In genomic region chr2:233208382-233209116, GRCh38 we compare ENCODE assay signal across 14 cellular contexts. TPM values are rescaled to one million over a fixed set of nuclear protein-coding genes. Genes with fewer than 3 reads are reported as not detected.
DNase-seq lines count a peak whose midpoint lies in the region; ATAC-seq, FAIRE-seq and TF ChIP-seq lines count a peak whose summit lies in the region.
"Had no signal": no experiment of that assay in that cellular context is flagged by ENCODE, and none has a peak within 500 bp of the region (broad histone marks: within the 10 kb centered on the region; RNA-seq: fewer than 3 reads in every experiment).

No MANE protein-coding gene starts in this region.

- CTCF ChIA-PET in HepG2 (lab: Yijun Ruan, JAX; ENCODE audit: low intra/inter-chr PET ratio, low total read pairs), result no interaction called here

- H3K4me3 ChIP-seq in HepG2 (replicated peaks in 1 of 3; ENCODE audit: insufficient read depth in 1 of 3, low read depth in 2 of 3, low read length in 3 of 3) (no peak overlapping the region), right lobe of liver (no peak overlapping the region), keratinocyte (ENCODE audit: control insufficient read depth in 2 of 3, extremely low read depth in 1 of 3, insufficient read depth in 2 of 3, low read depth in 1 of 3, low read length in 3 of 3) (no peak overlapping the region), uterus (no peak overlapping the region)
- H3K4me3 ChIP-seq in effector memory CD4-positive, alpha-beta T cell (ENCODE audit: insufficient read depth, low read depth, low read length, poor library complexity, severe bottlenecking), result no peak overlapping the region
- H3K4me3 ChIP-seq: upper lobe of left lung had no signal

- TF ChIP-seq EP300 in HepG2 (IDR thresholded peaks at IDR 0.05; ENCODE audit: low read depth in 2 of 2, low read length in 2 of 2), result no peak
- TF ChIP-seq EP300 in HepG2 (CRISPR knock-in tag; IDR thresholded peaks at IDR 0.05; ENCODE audit: borderline replicate concordance), result no peak

- intact Hi-C loops in HepG2 (cut with micrococcal nuclease; ENCODE audit: unreplicated experiment) (no loop called here), right lobe of liver (cut with DNase I) (no loop called here), cardiac septum (cut with DNase I) (no loop called here), left cardiac atrium (cut with DNase I) (no loop called here), uterus (cut with DNase I; ENCODE audit: low total_unique reads) (no loop called here)

- peaks cover 30% of the 10 kb centered on the region for H3K4me1 ChIP-seq in HepG2 (ENCODE audit: insufficient read depth, low read length)
- no peaks in the 10 kb centered on the region for H3K4me1 ChIP-seq in right lobe of liver
- H3K4me1 ChIP-seq in keratinocyte (ENCODE audit: control insufficient read depth, extremely low read depth, insufficient read depth, low read length), result peaks cover 45% of the 10 kb centered on the region
- H3K4me1 ChIP-seq in effector memory CD4-positive, alpha-beta T cell (ENCODE audit: control insufficient read depth, insufficient read depth, low read length, poor library complexity, severe bottlenecking), result no peaks in the 10 kb centered on the region
- no peaks in the 10 kb centered on the region for H3K4me1 ChIP-seq in uterus

- TF ChIP-seq RAD21 in HepG2 (CRISPR knock-in tag; IDR thresholded peaks at IDR 0.05), result peak; percentile 41

- no peaks in the 10 kb centered on the region for H3K9me3 ChIP-seq in HepG2 (ENCODE audit: low read length)
- H3K9me3 ChIP-seq in right lobe of liver, result no peaks in the 10 kb centered on the region
- H3K9me3 ChIP-seq in keratinocyte (ENCODE audit: control insufficient read depth, low read depth, low read length), result peaks cover 5% of the 10 kb centered on the region
- no peaks in the 10 kb centered on the region for H3K9me3 ChIP-seq in effector memory CD4-positive, alpha-beta T cell (ENCODE audit: control insufficient read depth, low read length)
- no peaks in the 10 kb centered on the region for H3K9me3 ChIP-seq in uterus

- FAIRE-seq in HepG2 (lab: Jason Lieb, UNC) (no peak), keratinocyte (lab: Jason Lieb, UNC) (no peak)

- in situ Hi-C loops in HepG2 (cut with HindIII; ENCODE audit: extremely low pct_ligation_motif_present, low pct_unique_long_range_greater_than_20kb), result no loop called here

- H3K36me3 ChIP-seq in HepG2 (replicated peaks in 1 of 2; ENCODE audit: control insufficient read depth in 1 of 2, insufficient read depth in 2 of 2, low read length in 2 of 2) (peaks cover 2 to 15% of the 10 kb centered on the region in 2 experiments; a peak in 4 of 5 replicates), right lobe of liver (no peaks in the 10 kb centered on the region), keratinocyte (ENCODE audit: control insufficient read depth in 2 of 2, extremely low read depth in 1 of 2, insufficient read depth in 2 of 2, low read length in 2 of 2) (peaks cover 0 to 4% of the 10 kb centered on the region in 2 experiments), uterus (no peaks in the 10 kb centered on the region)
- peaks cover 40% of the 10 kb centered on the region for H3K36me3 ChIP-seq in effector memory CD4-positive, alpha-beta T cell (ENCODE audit: control insufficient read depth, insufficient read depth, low read length)

- H3K79me2 ChIP-seq in HepG2 (ENCODE audit: insufficient read depth, low read length), result no peaks in the 10 kb centered on the region
- no peaks in the 10 kb centered on the region for H3K79me2 ChIP-seq in keratinocyte (ENCODE audit: control insufficient read depth, insufficient read depth, low read length)

- dilution Hi-C loops in keratinocyte (cut with MboI; ENCODE audit: extremely low pct_ligation_motif_present, low sequenced_read_pairs), result no loop called here

- peak; percentile 78 for ATAC-seq in HepG2
- no peak for ATAC-seq in right lobe of liver
- no peak for ATAC-seq in left cardiac atrium

- no peaks in the 10 kb centered on the region for H3K27me3 ChIP-seq in HepG2 (ENCODE audit: control insufficient read depth in 1 of 2, insufficient read depth in 2 of 2, low read length in 2 of 2)
- no peaks in the 10 kb centered on the region for H3K27me3 ChIP-seq in right lobe of liver
- H3K27me3 ChIP-seq in keratinocyte (ENCODE audit: control insufficient read depth, extremely low read depth, insufficient read depth, low read length), result peaks cover 8% of the 10 kb centered on the region
- no peaks in the 10 kb centered on the region for H3K27me3 ChIP-seq in effector memory CD4-positive, alpha-beta T cell (replicated peaks; ENCODE audit: control insufficient read depth, insufficient read depth, low read length, poor library complexity, severe bottlenecking)
- no peaks in the 10 kb centered on the region for H3K27me3 ChIP-seq in uterus
- H3K27me3 ChIP-seq: upper lobe of left lung had no signal

- peak; percentile 13; the same call in 1 of the 2 replicates for TF ChIP-seq CTCF in HepG2 (CRISPR knock-in tag; IDR thresholded peaks at IDR 0.05)
- no peak for TF ChIP-seq CTCF in right lobe of liver (IDR thresholded peaks at IDR 0.05)
- TF ChIP-seq CTCF in keratinocyte (optimal IDR thresholded peaks at IDR 0.05 in 1 of 3, IDR thresholded peaks at IDR 0.05 in 1 of 3, conservative IDR thresholded peaks at IDR 0.05 in 1 of 3; ENCODE audit: extremely low read depth in 1 of 3, insufficient read depth in 2 of 3, low read length in 3 of 3), result peak; percentile 19 to 23 (median 19)
- TF ChIP-seq CTCF in uterus (IDR thresholded peaks at IDR 0.05), result no peak

- H3K9me1 ChIP-seq in keratinocyte (ENCODE audit: control insufficient read depth, extremely low read depth, insufficient read depth, low read length), result no peaks in the 10 kb centered on the region

- POLR2A ChIA-PET in HepG2 (lab: Yijun Ruan, JAX), result no interaction called here

- 45% methylated on average over 5 of the region's 10 CpGs for WGBS in HepG2 (ENCODE audit: low lambda C conversion rate)
- WGBS in right lobe of liver (ENCODE audit: insufficient coverage, low coverage, low lambda C conversion rate, missing lambda C conversion rate), result 100% methylated on average over 1 of the region's 10 CpGs

- BruUV-seq in HepG2 (replicated peaks; lab: Mats Ljungman, UMichigan), result no TSS peak

- no peak overlapping the region for H3K4me2 ChIP-seq in HepG2 (ENCODE audit: low read depth, low read length)
- H3K4me2 ChIP-seq in keratinocyte (ENCODE audit: control insufficient read depth, extremely low read depth, insufficient read depth, low read depth, low read length), result no peak overlapping the region
- H3K4me2 ChIP-seq: KMS-11 had no signal

- H2AFZ ChIP-seq in HepG2 (ENCODE audit: low read length) (no peak overlapping the region), keratinocyte (ENCODE audit: control insufficient read depth, low read length) (no peak overlapping the region)

- H4K20me1 ChIP-seq in HepG2 (ENCODE audit: insufficient read depth, low read length), result no peaks in the 10 kb centered on the region
- H4K20me1 ChIP-seq in keratinocyte (ENCODE audit: control insufficient read depth, extremely low read depth, insufficient read depth, low read length), result no peaks in the 10 kb centered on the region

- no peak overlapping the region for H3K9ac ChIP-seq in HepG2 (ENCODE audit: insufficient read depth, low read depth, low read length)
- no peak overlapping the region for H3K9ac ChIP-seq in keratinocyte (ENCODE audit: control insufficient read depth, extremely low read depth, insufficient read depth, low read length)
- H3K9ac ChIP-seq: KMS-11 had no signal

- DNase-seq in HepG2 (ENCODE audit: low spot score) (peak; percentile 59), right lobe of liver (no peak), SW480 (ENCODE audit: low spot score) (peak; percentile 46), keratinocyte (ENCODE audit: low read depth, low spot score) (no peak), cardiac septum (ENCODE audit: low spot score) (no peak), left cardiac atrium (no peak), uterus (no peak)
- DNase-seq in effector memory CD4-positive, alpha-beta T cell, result no peak
- DNase-seq: activated T-cell treated with anti-CD3 and anti-CD28 coated beads, Interleukin-2, amount 50 U/mL, for 48 hours; hippocampal formation; NCI-H510A; stimulated activated CD4-positive, alpha-beta T cell treated with anti-CD3 and anti-CD28 coated beads, Interleukin-4, amount 100 ng/mL, for 4 hours; upper lobe of left lung had no signal

- TF ChIP-seq POLR2A in HepG2 (IDR thresholded peaks at IDR 0.05; ENCODE audit: insufficient read depth in 1 of 2, low read depth in 2 of 2, low read length in 2 of 2) (no peak; a peak in 1 of 4 replicates), right lobe of liver (IDR thresholded peaks at IDR 0.05) (no peak), uterus (IDR thresholded peaks at IDR 0.05) (no peak)

- H3K27ac ChIP-seq in HepG2 (ENCODE audit: extremely low read length, insufficient read depth, low read length) (no peak overlapping the region), right lobe of liver (no peak overlapping the region), keratinocyte (ENCODE audit: control insufficient read depth, insufficient read depth, low read length) (no peak overlapping the region), uterus (no peak overlapping the region)
- no peak overlapping the region for H3K27ac ChIP-seq in effector memory CD4-positive, alpha-beta T cell (ENCODE audit: insufficient read depth, low read length, poor library complexity, severe bottlenecking)
- H3K27ac ChIP-seq: KMS-11, upper lobe of left lung had no signal

RNA-seq across cellular contexts. Expression of gene ATG16L1, which starts 42.9 kb away (rescaled TPM):
- 51.7 and 61.2 TPM in 2 replicates for total RNA-seq in HepG2 (2016; rRNA removed; fragmentation: Illumina TruSeq; extraction: Trizol)
- total RNA-seq in HepG2 (2016; cell fraction: cytosol; rRNA removed; fragmentation: Illumina TruSeq; extraction: Trizol; ENCODE audit: low read depth), result 8.5 and 9.2 TPM in 2 replicates
- total RNA-seq in HepG2 (2016; cell fraction: insoluble cytoplasmic fraction; rRNA removed; fragmentation: Illumina TruSeq; extraction: Trizol), result 51.7 and 55.0 TPM in 2 replicates
- total RNA-seq in HepG2 (2016; cell fraction: membrane; rRNA removed; fragmentation: Illumina TruSeq; extraction: Trizol), result 17.6 and 18.8 TPM in 2 replicates
- total RNA-seq in HepG2 (2016; cell fraction: nucleus; rRNA removed; fragmentation: Illumina TruSeq; extraction: Trizol), result 66.8 and 76.3 TPM in 2 replicates
- polyA plus RNA-seq in HepG2 (2011; rRNA removed), result 26.0 and 32.4 TPM in 2 replicates
- polyA plus RNA-seq in HepG2 (2011; cell fraction: cytosol; rRNA removed), result 18.2 and 21.7 TPM in 2 replicates
- polyA plus RNA-seq in HepG2 (2011; cell fraction: nucleus; rRNA removed), result 77.7 and 79.9 TPM in 2 replicates
- 18.0 and 21.3 TPM in 2 replicates for polyA plus RNA-seq in HepG2 (2012)
- 2.4 TPM in 2 replicates for polyA plus RNA-seq in HepG2 (2016; cell fraction: cytosol; fragmentation: Illumina TruSeq; extraction: Trizol; ENCODE audit: low read depth)
- polyA plus RNA-seq in HepG2 (2016; cell fraction: insoluble cytoplasmic fraction; fragmentation: Illumina TruSeq; extraction: Trizol; ENCODE audit: low read depth), result 28.5 and 28.9 TPM in 2 replicates
- polyA plus RNA-seq in HepG2 (2016; cell fraction: membrane; fragmentation: Illumina TruSeq; extraction: Trizol; ENCODE audit: low read depth), result 6.8 and 6.9 TPM in 2 replicates
- polyA plus RNA-seq in HepG2 (2016; cell fraction: nucleus; fragmentation: Illumina TruSeq; extraction: Trizol; ENCODE audit: insufficient read depth, low read depth), result 55.6 and 67.9 TPM in 2 replicates
- 21.6 and 31.5 TPM in 2 replicates for polyA minus RNA-seq in HepG2 (2011; rRNA and poly(A)+ RNA removed; ENCODE audit: low replicate concordance)
- polyA minus RNA-seq in HepG2 (2011; cell fraction: cytosol; rRNA and poly(A)+ RNA removed), result 13.2 and 14.0 TPM in 2 replicates
- polyA minus RNA-seq in HepG2 (2011; cell fraction: nucleus; rRNA and poly(A)+ RNA removed), result 74.3 and 85.7 TPM in 2 replicates
- total RNA-seq in right lobe of liver, result 10 to 100 TPM; 14.7 to 20.2 (median 17.9) TPM
- polyA plus RNA-seq in keratinocyte, result 33.1 to 38.5 TPM (median 34.1 TPM) in 3 replicates
- 58.1 TPM for polyA plus RNA-seq in keratinocyte (2011; ENCODE audit: low read depth)
- polyA plus RNA-seq in keratinocyte (2011; cell fraction: cytosol; rRNA removed), result 19.5 and 25.4 TPM in 2 replicates
- 58.8 and 70.9 TPM in 2 replicates for polyA plus RNA-seq in keratinocyte (2011; cell fraction: nucleus; rRNA removed)
- 17.9 and 20.1 TPM in 2 replicates for polyA plus RNA-seq in keratinocyte (2012; ENCODE audit: low replicate concordance)
- polyA minus RNA-seq in keratinocyte, result 15.5 to 42.1 TPM (median 21.1 TPM) in 3 replicates
- polyA minus RNA-seq in keratinocyte (2011; cell fraction: cytosol; rRNA and poly(A)+ RNA removed), result 26.1 TPM
- 30.6 and 41.3 TPM in 2 replicates for polyA minus RNA-seq in keratinocyte (2011; cell fraction: nucleus; rRNA and poly(A)+ RNA removed)
- 17.5 TPM for total RNA-seq in cardiac septum
- total RNA-seq in left cardiac atrium, result 10 to 100 TPM; 15.8 to 17.8 TPM
- 10 to 100 TPM; 26.2 to 42.9 (median 31.9) TPM for total RNA-seq in uterus

Comparison
In these comparisons a context has a peak if more than half of its experiments do, and no peak if none do; other contexts are left out.
1. DNase-seq: peak in HepG2 (single experiment) and SW480 (single experiment); none in right lobe of liver (0 of 3), keratinocyte (single experiment), effector memory CD4-positive, alpha-beta T cell (0 of 3), cardiac septum (single experiment), left cardiac atrium (single experiment) and uterus (0 of 2).
2. CTCF ChIP-seq: peak in HepG2 (single experiment) and keratinocyte (3 of 3); none in right lobe of liver (0 of 4) and uterus (0 of 4).